ENCODE assay signal across 8 cellular contexts in genomic region chr21:40143822-40144525, GRCh38.
DNase-seq lines count a peak whose midpoint lies in the region; ATAC-seq, FAIRE-seq and TF ChIP-seq lines count a peak whose summit lies in the region.

No MANE protein-coding gene starts in this region.

- POLR2A ChIA-PET in endothelial cell of umbilical vein (lab: Charles Lee), result no interaction called here

- peak; percentile 33 for DNase-seq in activated CD4-positive, CD25-positive, alpha-beta regulatory T cell treated with anti-CD3 and anti-CD28 coated beads, Interleukin-2, amount 50 U/mL, for 72 hours
- peak; percentile 37 for DNase-seq in NCI-H1105 (lab: John Stamatoyannopoulos, UW)
- peak; percentile 74 for DNase-seq in WERI-Rb-1
- peak; percentile 16 for DNase-seq in endothelial cell of umbilical vein (ENCODE audit: low read depth, low spot score)
- DNase-seq in nephron progenitor cell, result peak; percentile 84
- peak; percentile 2 for DNase-seq in urothelium cell line (ENCODE audit: low spot score)

- no peaks in the 10 kb centered on the region for H4K20me1 ChIP-seq in endothelial cell of umbilical vein (replicated peaks; ENCODE audit: control insufficient read depth, extremely low read depth, insufficient read depth, low read length)

- H3K27ac ChIP-seq in WERI-Rb-1 (no peak overlapping the region), endothelial cell of umbilical vein (ENCODE audit: insufficient read depth, low read depth, low read length) (no peak overlapping the region)

- H3K79me2 ChIP-seq in endothelial cell of umbilical vein (ENCODE audit: control insufficient read depth, insufficient read depth, low read length), result no peaks in the 10 kb centered on the region

- no peak overlapping the region for H3K4me3 ChIP-seq in WERI-Rb-1 (ENCODE audit: low read depth, low read length)
- no peak overlapping the region for H3K4me3 ChIP-seq in endothelial cell of umbilical vein (replicated peaks in 1 of 3; ENCODE audit: insufficient read depth in 1 of 3, low read depth in 1 of 3, low read length in 3 of 3)

- CTCF ChIA-PET in endothelial cell of umbilical vein (lab: Charles Lee), result interaction anchor here (1.0 to 1.5 kb wide), 5 partner anchors 10 to 1635 kb away, joined by 3 to 9 read pairs (median 5); no protein-coding TSS in a partner anchor

- no peaks in the 10 kb centered on the region for H3K9me3 Mint-ChIP-seq in nephron progenitor cell

- FAIRE-seq in endothelial cell of umbilical vein (lab: Jason Lieb, UNC) (peak; percentile 37), urothelium cell line (lab: Jason Lieb, UNC) (no peak)

- no peak overlapping the region for H3K4me3 Mint-ChIP-seq in nephron progenitor cell

- H3K36me3 ChIP-seq in WERI-Rb-1 (no peaks in the 10 kb centered on the region), endothelial cell of umbilical vein (ENCODE audit: control insufficient read depth in 2 of 2, extremely low read depth in 1 of 2, insufficient read depth in 2 of 2, low read length in 2 of 2) (no peaks in the 10 kb centered on the region)

- H3K27me3 Mint-ChIP-seq in nephron progenitor cell (ENCODE audit: low read depth, poor library complexity), result peaks cover 4% of the 10 kb centered on the region

- no peak for ATAC-seq in activated CD4-positive, CD25-positive, alpha-beta regulatory T cell treated with anti-CD3 and anti-CD28 coated beads, Interleukin-2, amount 50 U/mL, for 24 hours
- ATAC-seq in HG02870 (IDR thresholded peaks at IDR 0.05; ENCODE audit: unreplicated experiment), result no peak

- no peak overlapping the region for H3K4me2 ChIP-seq in endothelial cell of umbilical vein (ENCODE audit: insufficient read depth, low read length)

- H3K4me1 ChIP-seq in endothelial cell of umbilical vein (ENCODE audit: control insufficient read depth, extremely low read depth, insufficient read depth, low read length), result no peaks in the 10 kb centered on the region

- no peaks in the 10 kb centered on the region for H3K27me3 ChIP-seq in WERI-Rb-1 (ENCODE audit: insufficient read depth, low read depth, severe bottlenecking)
- no peaks in the 10 kb centered on the region for H3K27me3 ChIP-seq in endothelial cell of umbilical vein (ENCODE audit: control insufficient read depth in 2 of 2, insufficient read depth in 2 of 2, low read length in 2 of 2)

- TF ChIP-seq POLR2A in endothelial cell of umbilical vein (IDR thresholded peaks at IDR 0.05; ENCODE audit: low read depth, low read length), result no peak

- no peak overlapping the region for H3K27ac Mint-ChIP-seq in nephron progenitor cell

- H3K9me3 ChIP-seq in WERI-Rb-1 (ENCODE audit: severe bottlenecking), result no peaks in the 10 kb centered on the region
- H3K9me3 ChIP-seq in endothelial cell of umbilical vein (replicated peaks; ENCODE audit: control insufficient read depth, insufficient read depth, low read length), result peaks cover 4% of the 10 kb centered on the region

- no peaks in the 10 kb centered on the region for H3K36me3 Mint-ChIP-seq in nephron progenitor cell (ENCODE audit: low read depth)

- H3K4me1 Mint-ChIP-seq in nephron progenitor cell, result no peaks in the 10 kb centered on the region

- intact Hi-C loops in endothelial cell of umbilical vein (cut with micrococcal nuclease), result loop anchor here (5.0 kb wide), 2 partner anchors 243 to 988 kb away; no protein-coding TSS in a partner anchor

- TF ChIP-seq CTCF in WERI-Rb-1 (IDR thresholded peaks at IDR 0.05; ENCODE audit: low read depth, low read length) (peak; percentile 43; the same call in 1 of the 2 replicates), endothelial cell of umbilical vein (IDR thresholded peaks at IDR 0.05; ENCODE audit: extremely low read depth in 1 of 2, insufficient read depth in 1 of 2, low read depth in 1 of 2, low read length in 2 of 2) (peak; percentile 41 to 45), nephron progenitor cell (IDR thresholded peaks at IDR 0.05) (peak; percentile 91)

- no peak overlapping the region for H2AFZ ChIP-seq in endothelial cell of umbilical vein (ENCODE audit: low read depth, low read length)

- H3K9ac ChIP-seq in endothelial cell of umbilical vein (replicated peaks; ENCODE audit: extremely low read depth, insufficient read depth, low read length), result no peak overlapping the region

- dilution Hi-C loops in endothelial cell of umbilical vein (cut with MboI; ENCODE audit: extremely low pct_ligation_motif_present, low sequenced_read_pairs), result no loop called here

- BruUV-seq in endothelial cell of umbilical vein (replicated peaks; lab: Mats Ljungman, UMichigan), result no TSS peak

- no peaks in the 10 kb centered on the region for H3K9me1 ChIP-seq in endothelial cell of umbilical vein (replicated peaks; ENCODE audit: control insufficient read depth, extremely low read depth, insufficient read depth, low read length)

TF ChIP-seq in endothelial cell of umbilical vein, 7 proteins besides CTCF, POLR2A, EP300 and RAD21:
- TF ChIP-seq MYC (IDR thresholded peaks at IDR 0.05; ENCODE audit: low read depth, low read length) (no peak), POLR2AphosphoS5 (IDR thresholded peaks at IDR 0.05; ENCODE audit: insufficient read depth, low read depth, low read length) (no peak), JUN (IDR thresholded peaks at IDR 0.05; ENCODE audit: borderline replicate concordance, insufficient read depth, insufficient read length, low read depth) (no peak), FOS (IDR thresholded peaks at IDR 0.05; ENCODE audit: borderline replicate concordance, insufficient read depth, low read length) (no peak), GATA2 (IDR thresholded peaks at IDR 0.05; ENCODE audit: insufficient read depth, insufficient read length, low read depth, low read length) (no peak), EZH2 (IDR thresholded peaks at IDR 0.05; ENCODE audit: borderline replicate concordance, low read depth, low read length, severe bottlenecking) (no peak)
- TF ChIP-seq, protein P1, sequence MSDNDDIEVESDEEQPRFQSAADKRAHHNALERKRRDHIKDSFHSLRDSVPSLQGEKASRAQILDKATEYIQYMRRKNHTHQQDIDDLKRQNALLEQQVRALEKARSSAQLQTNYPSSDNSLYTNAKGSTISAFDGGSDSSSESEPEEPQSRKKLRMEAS (IDR thresholded peaks at IDR 0.05; ENCODE audit: insufficient read depth, insufficient read length), result no peak

Comparison
In these comparisons a context has a peak if more than half of its experiments do, and no peak if none do; other contexts are left out.
1. DNase-seq: peak in every context shown above with its lines; median percentile 84 in nephron progenitor cell; 74 in WERI-Rb-1; 37 in NCI-H1105; 33 in activated CD4-positive, CD25-positive, alpha-beta regulatory T cell treated with anti-CD3 and anti-CD28 coated beads, Interleukin-2, amount 50 U/mL, for 72 hours; 16 in endothelial cell of umbilical vein; 2 in urothelium cell line.